ENCODE assay signal across 9 cellular contexts in genomic region chr6:111712398-111712797, GRCh38.
DNase-seq lines count a peak whose midpoint lies in the region; ATAC-seq and TF ChIP-seq lines count a peak whose summit lies in the region.
"Had no signal": no experiment of that assay in that cellular context is flagged by ENCODE, and none has a peak within 500 bp of the region (broad histone marks: within the 10 kb centered on the region; RNA-seq: fewer than 3 reads in every experiment).

No MANE protein-coding gene starts in this region.

- intact Hi-C loops in Right ventricle myocardium inferior (cut with DNase I) (loop anchor here (5.0 kb wide), 1 partner anchor 70 kb away; no protein-coding TSS in a partner anchor), cardiac septum (cut with DNase I) (loop anchor here (5.0 kb wide), 1 partner anchor 65 kb away; no protein-coding TSS in a partner anchor)

- H3K4me1 ChIP-seq in lung (ENCODE audit: control insufficient read depth in 2 of 2, insufficient read depth in 2 of 2, low read length in 2 of 2): peaks cover 2 to 5% of the 10 kb centered on the region in 2 donors

- H3K36me3 ChIP-seq in lung (ENCODE audit: control insufficient read depth in 2 of 2, insufficient read depth in 2 of 2, low read length in 2 of 2): peaks cover 2 to 4% of the 10 kb centered on the region in 2 donors

- no peaks in the 10 kb centered on the region for H3K27me3 ChIP-seq in lung (ENCODE audit: control insufficient read depth, insufficient read depth)
- H3K27me3 ChIP-seq: SJSA1 had no signal

- peak overlapping the region; percentile 33 to 34 for H3K27ac ChIP-seq in lung (ENCODE audit: low read depth in 1 of 2, low read length in 1 of 2)
- H3K27ac ChIP-seq: SJSA1 had no signal

- peak; percentile 45 for ATAC-seq in Right ventricle myocardium inferior
- ATAC-seq in lung (ENCODE audit: insufficient read depth, low FRiP score): no peak
- no peak for ATAC-seq in GM21526 (IDR thresholded peaks at IDR 0.05; ENCODE audit: low FRiP score, unreplicated experiment)
- no peak for ATAC-seq in HG03442 (IDR thresholded peaks at IDR 0.05; ENCODE audit: unreplicated experiment)
- no peak for ATAC-seq in GM21619 (IDR thresholded peaks at IDR 0.05; ENCODE audit: unreplicated experiment)

- no peak for TF ChIP-seq CTCF in cardiac fibroblast (IDR thresholded peaks at IDR 0.05; ENCODE audit: low read depth, low read length)
- TF ChIP-seq CTCF in lung (IDR thresholded peaks at IDR 0.05; ENCODE audit: control extremely low read depth, extremely low read depth): no peak

- no peak overlapping the region for H3K4me3 ChIP-seq in cardiac fibroblast (replicated peaks in 1 of 2; ENCODE audit: low read depth in 2 of 2, low read length in 2 of 2)
- no peak overlapping the region for H3K4me3 ChIP-seq in lung
- H3K4me3 ChIP-seq: SJSA1 had no signal

- H3K9me3 ChIP-seq in lung (ENCODE audit: control insufficient read depth in 2 of 2, insufficient read depth in 1 of 2, low read length in 1 of 2): no peaks in the 10 kb centered on the region
- H3K9me3 ChIP-seq: SJSA1 had no signal

- WGBS in lung, 2 donors: 54 to 74% methylated on average over 4 of the region's 4 CpGs

- DNase-seq in Right ventricle myocardium inferior (ENCODE audit: missing footprints): no peak
- DNase-seq in cardiac septum (ENCODE audit: low spot score): no peak
- DNase-seq in cardiac fibroblast (ENCODE audit: low read depth in 2 of 2): peak; percentile 74 to 75
- no peak for DNase-seq in lung (ENCODE audit: low spot score)
- no peak for DNase-seq in NCI-H345 (lab: John Stamatoyannopoulos, UW)

Comparison
In these comparisons a context has a peak if more than half of its experiments do, and no peak if none do; other contexts are left out.
1. DNase-seq: peak in cardiac fibroblast (2 of 2); none in Right ventricle myocardium inferior (single experiment), cardiac septum (single experiment), lung (single experiment) and NCI-H345 (single experiment).